Comparison of ENCODE assay signal across 8 cellular contexts in the genomic region with DNA sequence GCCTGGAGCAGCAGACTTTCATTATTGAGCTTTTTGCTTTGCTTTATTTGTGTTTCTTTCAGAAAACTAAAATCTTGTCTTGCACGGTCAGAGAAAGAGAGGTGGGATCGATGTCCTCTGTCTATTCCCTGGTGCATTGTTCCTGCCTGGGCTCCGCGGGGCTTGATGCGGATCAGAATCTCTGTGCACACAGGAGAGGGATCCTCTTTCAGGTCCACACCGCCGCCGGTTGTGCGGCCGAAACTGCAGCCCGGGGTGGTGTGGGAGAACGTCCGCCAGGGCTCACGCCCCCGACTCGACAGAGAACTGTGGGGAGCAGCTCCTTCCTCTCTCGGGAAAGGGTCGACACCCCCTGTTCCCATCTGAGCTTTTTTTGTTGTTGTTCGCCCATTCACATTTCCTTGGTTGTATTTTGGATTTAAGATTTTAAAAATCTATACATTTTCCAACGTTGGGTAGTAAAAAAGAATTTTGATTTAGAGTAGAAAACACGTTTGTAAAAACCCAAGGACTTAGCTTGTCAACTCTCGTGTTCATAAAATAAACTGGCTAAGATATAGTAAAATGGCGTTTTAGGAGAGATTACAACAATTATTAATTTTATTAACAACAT. TPM values are rescaled to one million over a fixed set of nuclear protein-coding genes. Genes with fewer than 3 reads are reported as not detected.
DNase-seq lines count a peak whose midpoint lies in the region; ATAC-seq, FAIRE-seq and TF ChIP-seq lines count a peak whose summit lies in the region.

No MANE protein-coding gene starts in this region.

- DNase-seq in NCI-H82 (lab: John Stamatoyannopoulos, UW) (peak; percentile 70), NCI-H82 treated with DMSO at 0.1 percent for 48 hours (lab: John Stamatoyannopoulos, UW; ENCODE audit: unreplicated experiment) (no peak), cardiac septum (ENCODE audit: low spot score) (peak; percentile 84), retina (peak; percentile 85), D721Med (ENCODE audit: insufficient read length, low spot score) (no peak)
- no peak for DNase-seq in activated CD8-positive, alpha-beta memory T cell treated with anti-CD3 and anti-CD28 coated beads, Interleukin-2, amount 50 U/mL, for 48 hours

- peak overlapping the region; percentile 11 for H2AFZ ChIP-seq in SU-DHL-6 (ENCODE audit: low read depth, low read length, severe bottlenecking)

- intact Hi-C loops in cardiac septum (cut with DNase I) = no loop called here

- H3K4me3 ChIP-seq in SU-DHL-6 (ENCODE audit: insufficient read depth, low read length, poor library complexity, severe bottlenecking) = no peak overlapping the region

- H3F3A ChIP-seq in SU-DHL-6 (ENCODE audit: insufficient read depth) = no peaks in the 10 kb centered on the region

- H4K20me1 ChIP-seq in SU-DHL-6 (ENCODE audit: low read depth, low read length) = no peaks in the 10 kb centered on the region

- no peak overlapping the region for H3K27ac ChIP-seq in SU-DHL-6 (ENCODE audit: low read depth, low read length)

- TF ChIP-seq CTCF in SU-DHL-6 (IDR thresholded peaks at IDR 0.05; ENCODE audit: insufficient read depth, low read length, poor library complexity, severe bottlenecking) = no peak
- no peak for TF ChIP-seq CTCF in D721Med (IDR thresholded peaks at IDR 0.05; ENCODE audit: insufficient read depth, missing control alignments)

- H3K27me3 ChIP-seq in SU-DHL-6 (ENCODE audit: low read length) = no peaks in the 10 kb centered on the region

- FAIRE-seq in D721Med (lab: Jason Lieb, UNC) = no peak

- H3K4me2 ChIP-seq in SU-DHL-6 (ENCODE audit: low read depth, low read length, poor library complexity, severe bottlenecking) = no peak overlapping the region

- no peaks in the 10 kb centered on the region for H3K36me3 ChIP-seq in SU-DHL-6 (ENCODE audit: low read length)

- H3K9me2 ChIP-seq in SU-DHL-6 (replicated peaks; ENCODE audit: insufficient read depth, low read length) = no peaks in the 10 kb centered on the region

- no peak overlapping the region for H3K9ac ChIP-seq in SU-DHL-6 (ENCODE audit: low read length)

- ATAC-seq in HG03025 (IDR thresholded peaks at IDR 0.05; ENCODE audit: low FRiP score, unreplicated experiment) = no peak

- H3K79me2 ChIP-seq in SU-DHL-6 (ENCODE audit: insufficient read depth, low read length) = no peaks in the 10 kb centered on the region

- H3K9me3 ChIP-seq in SU-DHL-6 (ENCODE audit: insufficient read depth, low read length) = no peaks in the 10 kb centered on the region

RNA-seq across cellular contexts. Expression of a gene that starts 23.6 kb away (rescaled TPM):
- total RNA-seq in cardiac septum = 14.7 TPM

Comparison
In these comparisons a context has a peak if more than half of its experiments do, and no peak if none do; other contexts are left out.
1. DNase-seq: peak in NCI-H82 (single experiment), cardiac septum (single experiment) and retina (single experiment); none in NCI-H82 treated with DMSO at 0.1 percent for 48 hours (single experiment), activated CD8-positive, alpha-beta memory T cell treated with anti-CD3 and anti-CD28 coated beads, Interleukin-2, amount 50 U/mL, for 48 hours (single experiment) and D721Med (single experiment).